11 cellular contexts compared by ENCODE assay signal in genomic region chr4:104743141-104743748, GRCh38.
DNase-seq lines count a peak whose midpoint lies in the region; ATAC-seq, FAIRE-seq and TF ChIP-seq lines count a peak whose summit lies in the region.
"Had no signal": no experiment of that assay in that cellular context is flagged by ENCODE, and none has a peak within 500 bp of the region (broad histone marks: within the 10 kb centered on the region; RNA-seq: fewer than 3 reads in every experiment).

No MANE protein-coding gene starts in this region.

- no peak overlapping the region for H3K27ac Mint-ChIP-seq in activated CD8-positive, alpha-beta memory T cell treated with anti-CD3 and anti-CD28 coated beads, Interleukin-2, amount 10 ng/mL, durations not matched to agents 7 days and 5 days

- intact Hi-C loops in mucosa of descending colon (cut with DNase I, micrococcal nuclease), result no loop called here

- H3K27me3 Mint-ChIP-seq in activated CD8-positive, alpha-beta memory T cell treated with anti-CD3 and anti-CD28 coated beads, Interleukin-2, amount 10 ng/mL, durations not matched to agents 7 days and 5 days, result no peaks in the 10 kb centered on the region

- H3K9me3 Mint-ChIP-seq in activated CD8-positive, alpha-beta memory T cell treated with anti-CD3 and anti-CD28 coated beads, Interleukin-2, amount 10 ng/mL, durations not matched to agents 7 days and 5 days (ENCODE audit: low read depth), result no peaks in the 10 kb centered on the region

- no peaks in the 10 kb centered on the region for H3K4me1 Mint-ChIP-seq in activated CD8-positive, alpha-beta memory T cell treated with anti-CD3 and anti-CD28 coated beads, Interleukin-2, amount 10 ng/mL, durations not matched to agents 7 days and 5 days

- no peaks in the 10 kb centered on the region for H3K4me1 ChIP-seq in mucosa of descending colon (ENCODE audit: low read depth)

- peak; percentile 9 for DNase-seq in GM18507 (ENCODE audit: extremely low spot score, insufficient read length, low read depth)
- peak; percentile 61 to 79 for DNase-seq in NOMO-1 (lab: John Stamatoyannopoulos, UW; ENCODE audit: unreplicated experiment in 2 of 2)
- DNase-seq in NCI-H1105 treated with DMSO at 0.1 percent for 48 hours (lab: John Stamatoyannopoulos, UW), result no peak
- DNase-seq in stimulated activated CD4-positive, alpha-beta T cell treated with anti-CD3 and anti-CD28 coated beads, Interleukin-2, amount 100 ng/mL, for 24 hours, result no peak
- DNase-seq in mucosa of descending colon, result no peak
- DNase-seq in activated CD8-positive, alpha-beta memory T cell treated with anti-CD3 and anti-CD28 coated beads, Interleukin-2, amount 10 ng/mL, durations not matched to agents 7 days and 5 days, result no peak
- DNase-seq: activated CD4-positive, alpha-beta T cell treated with anti-CD3 and anti-CD28 coated beads, Interleukin-2, amount 50 U/mL, for 4 hours; aorta; trophoblast cell had no signal

- CTCF ChIA-PET in activated CD8-positive, alpha-beta memory T cell treated with anti-CD3 and anti-CD28 coated beads, Interleukin-2, amount 10 ng/mL, durations not matched to agents 7 days and 5 days (lab: Charles Lee), result no interaction called here

- peak; percentile 97 for ATAC-seq in GM21360 (IDR thresholded peaks at IDR 0.05; ENCODE audit: unreplicated experiment)
- peak; percentile 97 for ATAC-seq in HG03039 (IDR thresholded peaks at IDR 0.05; ENCODE audit: unreplicated experiment)
- no peak for ATAC-seq in mucosa of descending colon
- ATAC-seq in activated CD8-positive, alpha-beta memory T cell treated with anti-CD3 and anti-CD28 coated beads, Interleukin-2, amount 10 ng/mL, durations not matched to agents 7 days and 5 days, result no peak

- FAIRE-seq in GM18507 (lab: Jason Lieb, UNC), result peak; percentile 94

- no peak overlapping the region for H3K4me3 Mint-ChIP-seq in activated CD8-positive, alpha-beta memory T cell treated with anti-CD3 and anti-CD28 coated beads, Interleukin-2, amount 10 ng/mL, durations not matched to agents 7 days and 5 days

- no peaks in the 10 kb centered on the region for H3K36me3 Mint-ChIP-seq in activated CD8-positive, alpha-beta memory T cell treated with anti-CD3 and anti-CD28 coated beads, Interleukin-2, amount 10 ng/mL, durations not matched to agents 7 days and 5 days

- H3K9me3 ChIP-seq in mucosa of descending colon, result no peaks in the 10 kb centered on the region

- no peaks in the 10 kb centered on the region for H3K36me3 ChIP-seq in mucosa of descending colon (ENCODE audit: low read depth)

- TF ChIP-seq CTCF in mucosa of descending colon (IDR thresholded peaks at IDR 0.05), result no peak

- H3K4me3 ChIP-seq in mucosa of descending colon, result no peak overlapping the region

Comparison
In these comparisons a context has a peak if more than half of its experiments do, and no peak if none do; other contexts are left out.
1. DNase-seq: peak in GM18507 (single experiment) and NOMO-1 (2 of 2); none in NCI-H1105 treated with DMSO at 0.1 percent for 48 hours (single experiment), stimulated activated CD4-positive, alpha-beta T cell treated with anti-CD3 and anti-CD28 coated beads, Interleukin-2, amount 100 ng/mL, for 24 hours (0 of 2), mucosa of descending colon (0 of 3) and activated CD8-positive, alpha-beta memory T cell treated with anti-CD3 and anti-CD28 coated beads, Interleukin-2, amount 10 ng/mL, durations not matched to agents 7 days and 5 days (single experiment).
2. ATAC-seq: peak in GM21360 (single experiment) and HG03039 (single experiment); none in mucosa of descending colon (single experiment) and activated CD8-positive, alpha-beta memory T cell treated with anti-CD3 and anti-CD28 coated beads, Interleukin-2, amount 10 ng/mL, durations not matched to agents 7 days and 5 days (single experiment).